Comparison of ENCODE assay signal across 19 cellular contexts in the genomic region with DNA sequence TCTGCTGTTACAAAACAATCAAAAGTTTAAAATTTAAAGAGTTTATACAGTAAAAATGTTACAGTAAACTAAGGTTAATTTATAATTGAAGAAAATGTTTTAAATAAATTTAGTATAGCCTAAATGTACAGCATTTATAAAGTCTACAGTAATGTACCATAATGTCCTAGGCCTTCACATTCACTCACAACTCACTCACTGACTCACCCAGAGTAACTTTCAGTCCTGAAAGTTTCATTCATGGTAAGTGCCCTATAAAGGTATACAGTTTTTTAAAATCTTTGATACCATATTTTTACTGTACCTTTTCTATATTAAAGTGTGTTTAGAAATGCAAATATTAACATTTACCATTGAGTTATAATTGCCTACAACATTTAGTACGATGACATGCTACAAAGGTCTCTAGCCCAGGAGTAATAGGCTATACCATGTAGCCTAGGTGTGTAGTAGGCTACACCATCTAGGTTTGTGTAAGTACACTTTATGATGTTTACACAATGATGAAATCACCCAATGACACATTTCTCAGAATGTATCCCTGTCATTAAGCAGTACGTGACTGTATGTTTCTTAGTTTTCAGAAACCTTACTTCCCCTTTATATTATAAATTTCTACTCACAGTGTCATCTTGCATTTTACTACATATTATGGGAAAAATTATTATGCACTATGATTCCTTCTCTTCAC.
"Had no signal": no experiment of that assay in that cellular context is flagged by ENCODE, and none has a peak within 500 bp of the region (broad histone marks: within the 10 kb centered on the region; RNA-seq: fewer than 3 reads in every experiment).

No MANE protein-coding gene starts in this region.

- H3K4me3 ChIP-seq: body of pancreas, colonic mucosa, gastrocnemius medialis, heart left ventricle, mucosa of descending colon had no signal

- H3K36me3 ChIP-seq: colonic mucosa, gastrocnemius medialis, heart left ventricle had no signal

- H3K27me3 Mint-ChIP-seq: activated naive CD8-positive, alpha-beta T cell; memory B cell; naive thymus-derived CD4-positive, alpha-beta T cell; stimulated activated memory B cell treated with anti-CD40 and anti-IgM and Interleukin-4, amounts not matched to agents 10 μg/mL and 1 μg/mL and 100 μg/mL, for 72 hours had no signal

- ATAC-seq: body of pancreas; gastrocnemius medialis; heart left ventricle; left lobe of liver; mucosa of descending colon; naive thymus-derived CD4-positive, alpha-beta T cell; stimulated activated memory B cell treated with anti-CD40 and anti-IgM and Interleukin-4, amounts not matched to agents 10 μg/mL and 1 μg/mL and 100 μg/mL, for 72 hours had no signal

- H3K9me3 Mint-ChIP-seq: stimulated activated memory B cell treated with anti-CD40 and anti-IgM and Interleukin-4, amounts not matched to agents 10 μg/mL and 1 μg/mL and 100 μg/mL, for 72 hours had no signal

- H3K36me3 Mint-ChIP-seq: activated naive CD8-positive, alpha-beta T cell; memory B cell; naive thymus-derived CD4-positive, alpha-beta T cell; stimulated activated memory B cell treated with anti-CD40 and anti-IgM and Interleukin-4, amounts not matched to agents 10 μg/mL and 1 μg/mL and 100 μg/mL, for 72 hours had no signal

- DNase-seq: activated CD4-positive, alpha-beta T cell treated with anti-CD3 and anti-CD28 coated beads, Interleukin-2, amount 50 U/mL, for 1 hour; activated CD8-positive, alpha-beta memory T cell treated with anti-CD3 and anti-CD28 coated beads for 24 hours; activated gamma-delta T cell treated with Interleukin-2 at 50 U/mL for 16 hours; amygdala; body of pancreas; central memory CD4-positive, alpha-beta T cell; colonic mucosa; effector CD4-positive, alpha-beta T cell; gastrocnemius medialis; heart left ventricle; islet precursor cell; mucosa of descending colon; naive thymus-derived CD4-positive, alpha-beta T cell; retina; stimulated activated CD4-positive, alpha-beta T cell treated with anti-CD3 and anti-CD28 coated beads, Interleukin-2, amount 100 ng/mL, for 48 hours had no signal

- H3K27me3 ChIP-seq: body of pancreas, colonic mucosa, gastrocnemius medialis, heart left ventricle had no signal

- H3K4me1 Mint-ChIP-seq: naive thymus-derived CD4-positive, alpha-beta T cell; stimulated activated memory B cell treated with anti-CD40 and anti-IgM and Interleukin-4, amounts not matched to agents 10 μg/mL and 1 μg/mL and 100 μg/mL, for 72 hours had no signal

- H3K4me3 Mint-ChIP-seq: activated naive CD8-positive, alpha-beta T cell; memory B cell; naive thymus-derived CD4-positive, alpha-beta T cell; stimulated activated memory B cell treated with anti-CD40 and anti-IgM and Interleukin-4, amounts not matched to agents 10 μg/mL and 1 μg/mL and 100 μg/mL, for 72 hours had no signal

- H3K27ac Mint-ChIP-seq: activated naive CD8-positive, alpha-beta T cell; memory B cell; naive thymus-derived CD4-positive, alpha-beta T cell; stimulated activated memory B cell treated with anti-CD40 and anti-IgM and Interleukin-4, amounts not matched to agents 10 μg/mL and 1 μg/mL and 100 μg/mL, for 72 hours had no signal
